In the genomic region with DNA sequence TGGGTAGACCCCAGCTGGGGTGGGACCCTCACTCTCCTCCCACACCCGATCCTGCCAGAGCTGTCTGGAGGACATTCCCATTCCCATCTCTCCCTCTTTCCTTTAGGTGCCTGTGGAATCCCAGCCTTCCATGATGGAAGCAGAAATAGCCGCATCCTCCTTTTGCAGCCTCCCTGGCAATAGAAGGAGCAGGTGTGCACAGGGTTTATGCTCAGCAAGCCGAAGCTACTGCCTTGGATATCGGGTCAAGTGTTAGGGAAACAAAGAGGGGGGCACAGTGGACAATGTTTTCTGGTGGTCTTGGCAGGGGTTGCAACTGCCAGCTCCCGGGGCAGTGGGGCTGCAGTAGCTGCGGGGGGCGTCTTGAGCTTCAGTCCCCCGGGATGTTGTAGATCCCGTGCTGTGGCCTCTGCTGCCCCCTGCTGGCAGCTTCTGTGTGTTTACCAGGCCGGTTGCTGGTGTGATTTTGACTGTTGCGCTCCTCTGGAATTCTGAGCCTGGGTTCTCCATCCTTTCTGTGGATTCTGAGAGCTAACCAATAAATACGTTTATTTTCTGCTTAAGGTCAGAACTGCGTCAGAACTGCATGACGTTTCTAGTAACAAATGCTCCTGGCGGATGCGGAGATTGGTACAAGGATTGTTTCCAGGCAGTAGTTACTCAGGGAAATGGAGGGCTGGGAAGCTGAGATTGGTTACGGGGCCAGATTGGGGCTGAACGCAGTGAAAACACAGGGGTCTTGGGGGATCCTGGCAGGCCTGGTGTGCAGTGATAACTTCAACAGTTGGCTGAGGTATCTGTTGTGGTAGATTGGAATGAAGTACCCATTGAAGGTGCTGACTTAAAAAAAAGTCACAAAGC, we compare ENCODE assay signal across 8 cellular contexts. TPM values are rescaled to one million over a fixed set of nuclear protein-coding genes. Genes with fewer than 3 reads are reported as not detected.
DNase-seq lines count a peak whose midpoint lies in the region; ATAC-seq and TF ChIP-seq lines count a peak whose summit lies in the region.
"Not testable (repeated sequence)": the region's sequence is repeated elsewhere in the genome, so short reads cannot be mapped to it uniquely, and the experiment has no call there.

No MANE protein-coding gene starts in this region.

- not testable (repeated sequence) for H3K36me3 ChIP-seq in CD8-positive, alpha-beta memory T cell (ENCODE audit: insufficient read depth, low read length); neutrophil

- peak; percentile 72 for ATAC-seq in activated B cell treated with CpG ODN at 0.5 μM for 24 hours (ENCODE audit: low read depth)
- ATAC-seq in Right ventricle myocardium superior (ENCODE audit: poor library complexity) = peak; percentile 80

- H3K4me1 ChIP-seq in CD8-positive, alpha-beta memory T cell (ENCODE audit: insufficient read depth, low read length); neutrophil (ENCODE audit: control insufficient read depth in 1 of 2, insufficient read depth in 1 of 2, low read depth in 1 of 2, low read length in 1 of 2): not testable (repeated sequence)

- not testable (repeated sequence) for H3K4me3 ChIP-seq in CD8-positive, alpha-beta memory T cell (ENCODE audit: low read length); neutrophil (ENCODE audit: low read depth in 1 of 2, low read length in 1 of 2)

- not testable (repeated sequence) for H3K36me3 Mint-ChIP-seq in CD8-positive, alpha-beta memory T cell; HFFc6 (ENCODE audit: low read depth); activated B cell treated with CpG ODN at 0.5 μM for 24 hours (ENCODE audit: low read depth)

- H3K9me3 Mint-ChIP-seq in CD8-positive, alpha-beta memory T cell; HFFc6; activated B cell treated with CpG ODN at 0.5 μM for 24 hours: not testable (repeated sequence)

- peaks cover 17 to 34% of the 10 kb centered on the region in 2 donors for H3K27me3 Mint-ChIP-seq in CD8-positive, alpha-beta memory T cell
- H3K27me3 Mint-ChIP-seq in HFFc6 (ENCODE audit: insufficient read depth) = peaks cover 60% of the 10 kb centered on the region
- H3K27me3 Mint-ChIP-seq in activated B cell treated with CpG ODN at 0.5 μM for 24 hours = peaks cover 27% of the 10 kb centered on the region

- TF ChIP-seq CTCF in HFFc6 (IDR thresholded peaks at IDR 0.05) = peak; percentile 88
- TF ChIP-seq CTCF in activated B cell treated with CpG ODN at 0.5 μM for 24 hours (IDR thresholded peaks at IDR 0.05) = not testable (repeated sequence)
- TF ChIP-seq CTCF in neutrophil (IDR thresholded peaks at IDR 0.05) = peak; percentile 62

- POLR2A ChIA-PET in CD8-positive, alpha-beta memory T cell (lab: Charles Lee); activated B cell treated with CpG ODN at 0.5 μM for 24 hours (lab: Charles Lee): not testable (repeated sequence)

- intact Hi-C loops in activated B cell treated with CpG ODN at 0.5 μM for 24 hours (cut with micrococcal nuclease) = loop anchor here (2.0 kb wide), 1 partner anchor 216 kb away; no protein-coding TSS in a partner anchor
- intact Hi-C loops in Right ventricle myocardium superior (cut with DNase I) = loop anchor here (5.0 kb wide), 1 partner anchor 143 kb away; no protein-coding TSS in a partner anchor

- H3K27ac ChIP-seq in CD8-positive, alpha-beta memory T cell (ENCODE audit: low read depth, low read length); neutrophil: not testable (repeated sequence)

- H3K27me3 ChIP-seq in CD8-positive, alpha-beta memory T cell (ENCODE audit: insufficient read depth, low read length, poor library complexity, severe bottlenecking) = not testable (repeated sequence)
- H3K27me3 ChIP-seq in neutrophil = peaks cover 58% of the 10 kb centered on the region

- peak overlapping the region in 2 of 7 donors; percentile 20 to 48 for H3K4me3 Mint-ChIP-seq in CD8-positive, alpha-beta memory T cell
- not testable (repeated sequence) for H3K4me3 Mint-ChIP-seq in HFFc6
- H3K4me3 Mint-ChIP-seq in activated B cell treated with CpG ODN at 0.5 μM for 24 hours = peak overlapping the region; percentile 38

- H3K27ac Mint-ChIP-seq in CD8-positive, alpha-beta memory T cell = peak overlapping the region in 1 of 8 donors; percentile 23
- H3K27ac Mint-ChIP-seq in HFFc6, activated B cell treated with CpG ODN at 0.5 μM for 24 hours: not testable (repeated sequence)

- H3K9me3 ChIP-seq in CD8-positive, alpha-beta memory T cell (ENCODE audit: low read length); neutrophil: not testable (repeated sequence)

- CTCF ChIA-PET in CD8-positive, alpha-beta memory T cell (lab: Charles Lee) = interaction anchor here (0.7 to 2.8 kb wide), 14 partner anchors 8 to 1314 kb away, joined by 3 to 11 read pairs (median 4); partner anchors contain the start of gene AZGP1
- CTCF ChIA-PET in activated B cell treated with CpG ODN at 0.5 μM for 24 hours (lab: Charles Lee) = interaction anchor here (0.8 to 1.6 kb wide), 7 partner anchors 8 to 1314 kb away, joined by 3 to 9 read pairs (median 4); partner anchors contain the start of gene AZGP1

- DNase-seq in CD8-positive, alpha-beta memory T cell = peak; percentile 36 to 75 (median 58)
- DNase-seq in HFFc6 (peak; percentile 23), NCI-H460 (ENCODE audit: extremely low read depth, low read depth) (peak; percentile 42), activated B cell treated with CpG ODN at 0.5 μM for 24 hours (peak; percentile 47), amniotic epithelial cell (ENCODE audit: low read depth) (peak; percentile 13), Right ventricle myocardium superior (peak; percentile 84)
- DNase-seq in stimulated activated CD8-positive, alpha-beta memory T cell treated with anti-CD3 and anti-CD28 coated beads, Interleukin-7, amount 100 ng/mL, for 24 hours (ENCODE audit: low read depth) = peak; percentile 48

- peaks cover 12 to 18% (median 14%) of the 10 kb centered on the region in 3 donors for H3K4me1 Mint-ChIP-seq in CD8-positive, alpha-beta memory T cell
- H3K4me1 Mint-ChIP-seq in HFFc6 (ENCODE audit: low read depth) (peaks cover 10% of the 10 kb centered on the region; the same call in 1 of the 2 replicates), activated B cell treated with CpG ODN at 0.5 μM for 24 hours (peaks cover 14% of the 10 kb centered on the region)

RNA-seq across cellular contexts. Expression of gene IFT22, which starts 31.2 kb away (rescaled TPM):
- 10 to 100 TPM; 13.3 to 13.4 TPM for total RNA-seq in CD8-positive, alpha-beta memory T cell
- polyA plus RNA-seq in CD8-positive, alpha-beta memory T cell = 7.9 TPM
- 10 to 100 TPM; 25.6 to 30.6 (median 26.6) TPM for total RNA-seq in HFFc6 (2021; fragmentation: NEBNext Ultra II Directional; extraction: Animal tissue kit (Norgen Biotek cat#: 25700))
- 27.2 and 33.0 TPM in 2 replicates for total RNA-seq in NCI-H460 (2014; rRNA removed; shearing (Covaris generic))
- 6.3 and 19.1 TPM in 2 replicates for polyA plus RNA-seq in NCI-H460 (2014; cell fraction: nucleus; rRNA removed)
- total RNA-seq in activated B cell treated with CpG ODN at 0.5 μM for 24 hours (9.8 and 10.7 TPM in 2 replicates), Right ventricle myocardium superior (28.5 TPM)

RNA-seq across cellular contexts. Expression of gene FIS1, which starts 45.5 kb away (rescaled TPM):
- total RNA-seq in CD8-positive, alpha-beta memory T cell = 100 to 1,000 TPM; 137 to 139 TPM
- 206 TPM for polyA plus RNA-seq in CD8-positive, alpha-beta memory T cell
- total RNA-seq in HFFc6 (2021; fragmentation: NEBNext Ultra II Directional; extraction: Animal tissue kit (Norgen Biotek cat#: 25700)) = 100 to 1,000 TPM; 160 to 220 (median 192) TPM
- 87.2 and 97.5 TPM in 2 replicates for total RNA-seq in NCI-H460 (2014; rRNA removed; shearing (Covaris generic))
- 208 and 233 TPM in 2 replicates for polyA plus RNA-seq in NCI-H460 (2014; cell fraction: nucleus; rRNA removed)
- total RNA-seq in activated B cell treated with CpG ODN at 0.5 μM for 24 hours (113 and 117 TPM in 2 replicates), Right ventricle myocardium superior (336 TPM)

RNA-seq across cellular contexts. Expression of gene CLDN15, which starts 52.8 kb away (rescaled TPM):
- total RNA-seq in CD8-positive, alpha-beta memory T cell = 10 to 100 TPM; 19.5 to 20.3 TPM
- polyA plus RNA-seq in CD8-positive, alpha-beta memory T cell = 1.2 TPM
- 1 to 10 TPM; 2.0 to 3.5 (median 2.9) TPM for total RNA-seq in HFFc6 (2021; fragmentation: NEBNext Ultra II Directional; extraction: Animal tissue kit (Norgen Biotek cat#: 25700))
- total RNA-seq in NCI-H460 (2014; rRNA removed; shearing (Covaris generic)) = 10.0 and 11.2 TPM in 2 replicates
- polyA plus RNA-seq in NCI-H460 (2014; cell fraction: nucleus; rRNA removed) = 35.2 and 37.5 TPM in 2 replicates
- total RNA-seq in activated B cell treated with CpG ODN at 0.5 μM for 24 hours (16.6 and 21.0 TPM in 2 replicates), Right ventricle myocardium superior (2.2 TPM)

Comparison
In these comparisons a context has a peak if more than half of its experiments do, and no peak if none do; other contexts are left out.
1. DNase-seq: peak in every context shown above with its lines; median percentile 84 in Right ventricle myocardium superior; 58 in CD8-positive, alpha-beta memory T cell; 48 in stimulated activated CD8-positive, alpha-beta memory T cell treated with anti-CD3 and anti-CD28 coated beads, Interleukin-7, amount 100 ng/mL, for 24 hours; 47 in activated B cell treated with CpG ODN at 0.5 μM for 24 hours; 42 in NCI-H460; 23 in HFFc6; 13 in amniotic epithelial cell.